6 cellular contexts compared by ENCODE assay signal in the genomic region with DNA sequence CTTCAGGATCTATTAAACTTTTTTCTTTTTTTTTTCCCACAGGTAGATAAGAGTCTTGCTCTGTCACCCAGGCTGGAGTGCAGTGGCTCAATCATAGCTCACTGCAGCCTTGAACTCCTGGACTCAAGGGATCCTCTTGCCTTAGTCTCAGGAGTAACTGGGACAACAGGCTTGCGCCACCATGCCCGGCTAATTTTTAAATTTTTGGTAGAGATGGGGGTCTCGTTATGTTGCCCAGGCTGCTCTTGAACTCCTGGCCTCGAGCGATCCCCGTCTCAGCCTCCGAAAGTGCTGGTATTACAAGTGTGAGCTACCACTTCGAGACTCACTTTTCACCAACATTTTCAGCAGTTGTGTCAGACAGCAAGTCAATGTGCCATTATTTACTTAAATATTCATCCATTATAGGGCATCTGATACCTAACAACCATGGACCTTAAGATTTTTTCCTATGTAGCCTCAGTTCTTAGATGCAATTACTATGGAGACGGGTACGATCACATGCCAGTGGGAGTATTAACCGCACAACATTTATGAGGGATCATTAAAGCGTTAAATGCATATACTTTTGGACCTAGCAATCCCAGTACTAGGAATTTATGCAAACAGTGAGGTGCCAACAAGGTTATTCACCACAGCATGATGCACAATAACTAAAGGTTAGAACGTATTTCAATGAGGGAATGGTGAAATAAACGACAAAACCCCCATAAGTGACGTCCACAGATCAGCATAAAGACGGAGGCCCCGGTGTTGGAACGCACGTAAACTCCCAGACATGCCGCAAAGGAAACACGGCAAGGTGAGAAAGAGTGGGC. TPM values are rescaled to one million over a fixed set of nuclear protein-coding genes. Genes with fewer than 3 reads are reported as not detected.
DNase-seq lines count a peak whose midpoint lies in the region; ATAC-seq and TF ChIP-seq lines count a peak whose summit lies in the region.

No MANE protein-coding gene starts in this region.

- H3K4me3 ChIP-seq in cardiac fibroblast (replicated peaks in 1 of 2; ENCODE audit: low read depth in 2 of 2, low read length in 2 of 2) (peak overlapping the region; percentile 71 to 83), neutrophil (ENCODE audit: low read depth in 1 of 2, low read length in 1 of 2) (peak overlapping the region; percentile 68 to 100)

- H3K27ac ChIP-seq in neutrophil = peak overlapping the region; percentile 100

- H3K4me1 ChIP-seq in neutrophil (ENCODE audit: control insufficient read depth in 1 of 2, insufficient read depth in 1 of 2, low read depth in 1 of 2, low read length in 1 of 2) = peaks cover 23 to 25% of the 10 kb centered on the region in 2 experiments

- TF ChIP-seq CTCF in cardiac fibroblast (IDR thresholded peaks at IDR 0.05; ENCODE audit: low read depth, low read length) (no peak), neutrophil (IDR thresholded peaks at IDR 0.05) (no peak)

- no peak for ATAC-seq in HG02759 (IDR thresholded peaks at IDR 0.05; ENCODE audit: unreplicated experiment)

- peaks cover 8 to 25% (median 21%) of the 10 kb centered on the region in 3 donors for H3K4me1 Mint-ChIP-seq in IgD-negative memory B cell

- no peaks in the 10 kb centered on the region for H3K9me3 ChIP-seq in neutrophil

- H3K27ac Mint-ChIP-seq in IgD-negative memory B cell = peak overlapping the region; percentile 90 to 97 (median 97)

- no peaks in the 10 kb centered on the region for H3K27me3 Mint-ChIP-seq in IgD-negative memory B cell

- no peaks in the 10 kb centered on the region for H3K27me3 ChIP-seq in neutrophil

- H3K4me3 Mint-ChIP-seq in IgD-negative memory B cell = peak overlapping the region; percentile 85 to 100 (median 96)

- H3K9me3 Mint-ChIP-seq in IgD-negative memory B cell = no peaks in the 10 kb centered on the region

- DNase-seq in EH (ENCODE audit: low read depth) (peak; percentile 25), cardiac fibroblast (ENCODE audit: low read depth in 2 of 2) (no peak), NCI-H1048 (lab: John Stamatoyannopoulos, UW) (no peak)

- H3K36me3 Mint-ChIP-seq in IgD-negative memory B cell = no peaks in the 10 kb centered on the region

- H3K36me3 ChIP-seq in neutrophil = peaks cover 14% of the 10 kb centered on the region

RNA-seq across cellular contexts. Expression of a gene that starts 0.8 kb away (rescaled TPM):
- 11.6 TPM for polyA plus RNA-seq in IgD-negative memory B cell

RNA-seq across cellular contexts. Expression of a gene that starts 1.4 kb away (rescaled TPM):
- 179 TPM for polyA plus RNA-seq in IgD-negative memory B cell

RNA-seq across cellular contexts. Expression of a gene that starts 27.9 kb away (rescaled TPM):
- polyA plus RNA-seq in IgD-negative memory B cell = 65.7 TPM

RNA-seq across cellular contexts. Expression of a gene that starts 28.2 kb away (rescaled TPM):
- polyA plus RNA-seq in IgD-negative memory B cell = 44.4 TPM

RNA-seq across cellular contexts. Expression of a gene that starts 42.5 kb away (rescaled TPM):
- not detected for polyA plus RNA-seq in IgD-negative memory B cell
